ENCODE assay signal across 25 cellular contexts in the genomic region with DNA sequence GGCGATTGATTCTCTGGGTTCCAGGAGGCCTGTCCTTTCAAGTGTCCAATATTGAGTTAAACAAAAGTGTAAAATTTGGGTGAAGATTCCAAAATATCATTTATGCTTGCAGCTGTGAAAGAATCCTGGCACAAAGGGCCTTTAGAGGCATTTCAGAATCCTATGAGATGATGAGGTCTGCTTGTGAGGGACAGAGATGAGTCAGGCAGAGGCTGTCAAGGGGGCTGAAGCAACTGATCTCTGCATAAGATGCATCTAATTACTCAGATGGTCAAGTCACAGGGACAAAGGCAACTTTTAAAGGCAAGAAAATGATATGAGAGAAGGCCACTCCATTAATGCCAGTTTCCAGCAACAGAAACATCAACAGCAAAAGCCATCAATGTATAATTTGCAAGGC.
DNase-seq lines count a peak whose midpoint lies in the region; ATAC-seq, FAIRE-seq and TF ChIP-seq lines count a peak whose summit lies in the region.
"Had no signal": no experiment of that assay in that cellular context is flagged by ENCODE, and none has a peak within 500 bp of the region (broad histone marks: within the 10 kb centered on the region; RNA-seq: fewer than 3 reads in every experiment).

No MANE protein-coding gene starts in this region.

- TF ChIP-seq CTCF in D721Med (IDR thresholded peaks at IDR 0.05; ENCODE audit: insufficient read depth, missing control alignments), result no peak
- no peak for TF ChIP-seq CTCF in GM12878 (IDR thresholded peaks at IDR 0.05 in 2 of 3, conservative IDR thresholded peaks at IDR 0.05 in 1 of 3; ENCODE audit: control insufficient read depth in 2 of 3, extremely low read depth in 1 of 3, insufficient read depth in 1 of 3, low read depth in 3 of 3, low read length in 3 of 3)

- SMC1A ChIA-PET in GM12878 (lab: Charles Lee; ENCODE audit: uncharacterized antibody, unreplicated experiment), result interaction anchor here (1.0 to 50.9 kb wide), 6 partner anchors 4 to 196 kb away, joined by 3 to 1180 read pairs (median 19); no protein-coding TSS in a partner anchor

- POLR2A ChIA-PET in GM12878 (lab: Charles Lee), result interaction anchor here (0.8 to 2.8 kb wide), 2 partner anchors 9 to 10 kb away, joined by 3 to 9 read pairs; no protein-coding TSS in a partner anchor

- no peaks in the 10 kb centered on the region for H4K20me1 ChIP-seq in GM12878 (ENCODE audit: control insufficient read depth, insufficient read depth)

- no peak overlapping the region for H3K4me2 ChIP-seq in GM12878 (ENCODE audit: control insufficient read depth, insufficient read depth)
- H3K4me2 ChIP-seq: KMS-11 had no signal

- RAD21 ChIA-PET in GM12878 (lab: Charles Lee; ENCODE audit: unreplicated experiment), result interaction anchor here (1.0 to 3.7 kb wide), 8 partner anchors 9 to 196 kb away, joined by 3 to 21 read pairs (median 6); a partner anchor contains a TSS

- peak; percentile 84 for FAIRE-seq in D721Med (lab: Jason Lieb, UNC)
- no peak for FAIRE-seq in GM12878 (lab: Jason Lieb, UNC)
- FAIRE-seq: HTR-8/SVneo, urothelium cell line had no signal

- ATAC-seq in HG02870 (IDR thresholded peaks at IDR 0.05; ENCODE audit: unreplicated experiment) (peak; percentile 60), GM12878 (peak; percentile 72), HG03108 (IDR thresholded peaks at IDR 0.05; ENCODE audit: unreplicated experiment) (no peak), HG02610 (IDR thresholded peaks at IDR 0.05; ENCODE audit: unreplicated experiment) (no peak)
- ATAC-seq: body of pancreas; heart right ventricle; left lung; naive thymus-derived CD8-positive, alpha-beta T cell had no signal

- no peak overlapping the region for H3K4me3 ChIP-seq in GM12878
- H3K4me3 ChIP-seq: body of pancreas, colonic mucosa, heart right ventricle, left lung, right lobe of liver had no signal

- TF ChIP-seq POLR2A in GM12878 (IDR thresholded peaks at IDR 0.05; ENCODE audit: low read depth, low read length), result no peak

- H3K9me3 ChIP-seq in GM12878 (replicated peaks; ENCODE audit: control insufficient read depth, insufficient read depth, low read length), result no peaks in the 10 kb centered on the region; the same call in 2 of the 3 replicates
- H3K9me3 ChIP-seq: body of pancreas, colonic mucosa, heart right ventricle, left lung, right lobe of liver had no signal

- H3K9ac ChIP-seq in GM12878 (ENCODE audit: control insufficient read depth, insufficient read depth, low read length), result no peak overlapping the region
- H3K9ac ChIP-seq: KMS-11, parathyroid adenoma had no signal

- H3K36me3 ChIP-seq in GM12878 (ENCODE audit: control insufficient read depth in 2 of 2, insufficient read depth in 2 of 2, low read length in 1 of 2), result no peaks in the 10 kb centered on the region
- H3K36me3 ChIP-seq: colonic mucosa, heart right ventricle, left lung, right lobe of liver had no signal

- no peak overlapping the region for H3K27ac ChIP-seq in GM12878 (ENCODE audit: control insufficient read depth, insufficient read depth)
- H3K27ac ChIP-seq: body of pancreas, colonic mucosa, KMS-11, left lung, parathyroid adenoma, right lobe of liver, RWPE1 had no signal

- in situ Hi-C loops in GM12878 (cut with MboI), result no loop called here

- H3K27me3 ChIP-seq in GM12878 (replicated peaks in 1 of 2; ENCODE audit: control insufficient read depth in 2 of 2, insufficient read depth in 2 of 2, low read length in 1 of 2), result no peaks in the 10 kb centered on the region
- H3K27me3 ChIP-seq: body of pancreas, colonic mucosa, right lobe of liver had no signal

- DNase-seq in D721Med (ENCODE audit: insufficient read length, low spot score) (no peak), GM12878 (ENCODE audit: low read depth, low spot score) (no peak), myocyte (ENCODE audit: low read depth) (peak; percentile 31), OCI-M2 (lab: John Stamatoyannopoulos, UW; ENCODE audit: unreplicated experiment) (no peak)
- no peak for DNase-seq in stimulated activated CD4-positive, alpha-beta T cell treated with anti-CD3 and anti-CD28 coated beads, Interleukin-12 subunit alpha, Interleukin-12 subunit beta, amount 100 ng/mL, for 4 hours
- DNase-seq: activated naive CD8-positive, alpha-beta T cell treated with anti-CD3 and anti-CD28 coated beads, Interleukin-2, amount 10 ng/mL, durations not matched to agents 7 days and 5 days; body of pancreas; colonic mucosa; GOT3; heart right ventricle; left lung; naive thymus-derived CD8-positive, alpha-beta T cell; NCI-H1694; NCI-H2171; NCI-H526; right lobe of liver; substantia nigra had no signal

- H2AFZ ChIP-seq in GM12878 (ENCODE audit: control insufficient read depth, low read depth, low read length), result no peak overlapping the region
- H2AFZ ChIP-seq: parathyroid adenoma had no signal

- 6% methylated on average over 1 of the region's 1 CpG for WGBS in GM12878 (ENCODE audit: insufficient coverage, insufficient replicate concordance, low lambda C conversion rate, missing lambda C conversion rate)

- BruUV-seq in GM12878 (replicated peaks; lab: Mats Ljungman, UMichigan), result TSS peak; percentile 14

- H3K79me2 ChIP-seq in GM12878 (ENCODE audit: control insufficient read depth, insufficient read depth, low read length), result no peaks in the 10 kb centered on the region
- H3K79me2 ChIP-seq: parathyroid adenoma had no signal

- no peaks in the 10 kb centered on the region; the same call in 1 of the 2 replicates for H3K4me1 ChIP-seq in GM12878 (ENCODE audit: control insufficient read depth, insufficient read depth, low read length)
- H3K4me1 ChIP-seq: body of pancreas, colonic mucosa, left lung, parathyroid adenoma, right lobe of liver had no signal

- intact Hi-C loops in GM12878 (cut with micrococcal nuclease; ENCODE audit: unreplicated experiment), result no loop called here

- TF ChIP-seq RAD21 in GM12878 (IDR thresholded peaks at IDR 0.05; ENCODE audit: insufficient read depth, low read depth, low read length), result no peak

- CTCF ChIA-PET in GM12878 (lab: Yijun Ruan, JAX), result interaction anchor here (0.8 to 1.3 kb wide), 8 partner anchors 10 to 196 kb away, joined by 3 to 7 read pairs (median 4); no protein-coding TSS in a partner anchor

- TF ChIP-seq EP300 in GM12878 (IDR thresholded peaks at IDR 0.05; ENCODE audit: borderline replicate concordance in 1 of 2, control insufficient read depth in 1 of 2, low read depth in 2 of 2, low read length in 2 of 2), result no peak

TF ChIP-seq in GM12878, 131 proteins besides CTCF, POLR2A, EP300 and RAD21 (continues in another document):
- no peak for TF ChIP-seq MEF2A (IDR thresholded peaks at IDR 0.05; ENCODE audit: insufficient read depth, low read depth, low read length)
- TF ChIP-seq, protein P1, sequence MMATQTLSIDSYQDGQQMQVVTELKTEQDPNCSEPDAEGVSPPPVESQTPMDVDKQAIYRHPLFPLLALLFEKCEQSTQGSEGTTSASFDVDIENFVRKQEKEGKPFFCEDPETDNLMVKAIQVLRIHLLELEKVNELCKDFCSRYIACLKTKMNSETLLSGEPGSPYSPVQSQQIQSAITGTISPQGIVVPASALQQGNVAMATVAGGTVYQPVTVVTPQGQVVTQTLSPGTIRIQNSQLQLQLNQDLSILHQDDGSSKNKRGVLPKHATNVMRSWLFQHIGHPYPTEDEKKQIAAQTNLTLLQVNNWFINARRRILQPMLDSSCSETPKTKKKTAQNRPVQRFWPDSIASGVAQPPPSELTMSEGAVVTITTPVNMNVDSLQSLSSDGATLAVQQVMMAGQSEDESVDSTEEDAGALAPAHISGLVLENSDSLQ (IDR thresholded peaks at IDR 0.05), result peak; percentile 45; the same call in 1 of the 2 replicates
- TF ChIP-seq RB1 (IDR thresholded peaks at IDR 0.05; ENCODE audit: borderline replicate concordance), result no peak
- TF ChIP-seq ETV6 (conservative IDR thresholded peaks at IDR 0.05 in 1 of 2, IDR thresholded peaks at IDR 0.05 in 1 of 2; ENCODE audit: borderline replicate concordance in 1 of 2, low read depth in 1 of 2), result no peak
- TF ChIP-seq SIN3A (IDR thresholded peaks at IDR 0.05; ENCODE audit: low read depth, low read length), result no peak
- no peak for TF ChIP-seq KLF5 (IDR thresholded peaks at IDR 0.05; ENCODE audit: partially characterized antibody)
- TF ChIP-seq, protein P2, sequence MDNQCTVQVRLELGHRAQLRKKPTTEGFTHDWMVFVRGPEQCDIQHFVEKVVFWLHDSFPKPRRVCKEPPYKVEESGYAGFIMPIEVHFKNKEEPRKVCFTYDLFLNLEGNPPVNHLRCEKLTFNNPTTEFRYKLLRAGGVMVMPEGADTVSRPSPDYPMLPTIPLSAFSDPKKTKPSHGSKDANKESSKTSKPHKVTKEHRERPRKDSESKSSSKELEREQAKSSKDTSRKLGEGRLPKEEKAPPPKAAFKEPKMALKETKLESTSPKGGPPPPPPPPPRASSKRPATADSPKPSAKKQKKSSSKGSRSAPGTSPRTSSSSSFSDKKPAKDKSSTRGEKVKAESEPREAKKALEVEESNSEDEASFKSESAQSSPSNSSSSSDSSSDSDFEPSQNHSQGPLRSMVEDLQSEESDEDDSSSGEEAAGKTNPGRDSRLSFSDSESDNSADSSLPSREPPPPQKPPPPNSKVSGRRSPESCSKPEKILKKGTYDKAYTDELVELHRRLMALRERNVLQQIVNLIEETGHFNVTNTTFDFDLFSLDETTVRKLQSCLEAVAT (IDR thresholded peaks at IDR 0.05), result no peak
- no peak for TF ChIP-seq CEBPB (IDR thresholded peaks at IDR 0.05; ENCODE audit: borderline replicate concordance in 1 of 2, low read depth in 2 of 2, low read length in 2 of 2)
- TF ChIP-seq BRCA1 (IDR thresholded peaks at IDR 0.05; ENCODE audit: low read depth, low read length), result no peak

Comparison
In these comparisons a context has a peak if more than half of its experiments do, and no peak if none do; other contexts are left out.
1. ATAC-seq: peak in HG02870 (single experiment) and GM12878 (single experiment); none in HG03108 (single experiment) and HG02610 (single experiment).